9 cellular contexts compared by ENCODE assay signal in genomic region chr5:79613571-79613970, GRCh38. TPM values are rescaled to one million over a fixed set of nuclear protein-coding genes. Genes with fewer than 3 reads are reported as not detected.
A peak's percentile ranks its signal among the peaks of the same experiment; 100 is the strongest.
DNase-seq lines count a peak whose midpoint lies in the region; ATAC-seq and TF ChIP-seq lines count a peak whose summit lies in the region.
"Had no signal": no experiment of that assay in that cellular context is flagged by ENCODE, and none has a peak within 500 bp of the region (broad histone marks: within the 10 kb centered on the region; RNA-seq: fewer than 3 reads in every experiment).

No MANE protein-coding gene starts in this region.

- H3K9me3 ChIP-seq in adrenal gland (replicated peaks in 1 of 3) (peaks cover 0 to 7% (median 5%) of the 10 kb centered on the region in 3 donors), transverse colon (peaks cover 0 to 4% of the 10 kb centered on the region in 2 donors)

- in situ Hi-C loops in transverse colon (cut with MboI; ENCODE audit: low pct_ligation_motif_present in 1 of 4, low pct_unique_long_range_greater_than_20kb in 1 of 4, low sequenced_read_pairs in 3 of 4) = no loop called here

- no peak for TF ChIP-seq EP300 in transverse colon (IDR thresholded peaks at IDR 0.05; ENCODE audit: low read depth)

- ATAC-seq in activated T-cell treated with anti-CD3 and anti-CD28 coated beads, Interleukin-2, amount 50 U/mL, for 72 hours (replicated peaks in 1 of 2) = no peak

- H3K27ac Mint-ChIP-seq in activated T-cell treated with anti-CD3 and anti-CD28 coated beads, Interleukin-2, amount 50 U/mL, for 72 hours = peak overlapping the region; percentile 97

- whole genome bisulfite sequencing in adrenal gland, 4 donors = 13 to 23% (median 17%) methylated on average over 3 of the region's 3 CpGs
- WGBS in lower leg skin, 2 donors = 8 to 9% methylated on average over 3 of the region's 3 CpGs
- 20 to 21% methylated on average over 3 of the region's 3 CpGs for WGBS in transverse colon (ENCODE audit: low coverage in 1 of 2), 2 donors

- intact Hi-C loops in adrenal gland (cut with DNase I) = no loop called here
- intact Hi-C loops in lower leg skin (cut with DNase I; ENCODE audit: low total_unique reads) = no loop called here
- intact Hi-C loops in transverse colon (cut with DNase I; ENCODE audit: low total_unique reads) = no loop called here

- H3K36me3 ChIP-seq in adrenal gland (replicated peaks in 1 of 2) = peaks cover 0 to 4% of the 10 kb centered on the region in 2 donors
- H3K36me3 ChIP-seq in transverse colon = peaks cover 0 to 20% (median 8%) of the 10 kb centered on the region in 4 donors

- peaks cover 19 to 53% of the 10 kb centered on the region in 2 donors for H3K36me3 Mint-ChIP-seq in activated T-cell treated with anti-CD3 and anti-CD28 coated beads, Interleukin-2, amount 50 U/mL, for 72 hours (ENCODE audit: insufficient read depth in 2 of 2)

- TF ChIP-seq CTCF in adrenal gland (IDR thresholded peaks at IDR 0.05) = no peak
- no peak for TF ChIP-seq CTCF in lower leg skin (IDR thresholded peaks at IDR 0.05)
- no peak for TF ChIP-seq CTCF in transverse colon (IDR thresholded peaks at IDR 0.05)

- no peaks in the 10 kb centered on the region for H3K27me3 Mint-ChIP-seq in activated T-cell treated with anti-CD3 and anti-CD28 coated beads, Interleukin-2, amount 50 U/mL, for 72 hours (ENCODE audit: low read depth)

- no peak for DNase-seq in activated T-cell treated with anti-CD3 and anti-CD28 coated beads, Interleukin-2, amount 50 U/mL, for 72 hours
- DNase-seq in activated T-cell treated with anti-CD3 and anti-CD28 coated beads, Interleukin-2, amount 50 U/mL, for 1 hour = no peak
- no peak for DNase-seq in adrenal gland
- no peak for DNase-seq in lower leg skin (ENCODE audit: low spot score in 2 of 2)
- no peak for DNase-seq in transverse colon
- no peak for DNase-seq in AML-193 (lab: John Stamatoyannopoulos, UW)
- DNase-seq in HuH-7 (ENCODE audit: low spot score) = no peak
- no peak for DNase-seq in GOT3 (lab: John Stamatoyannopoulos, UW)
- DNase-seq: NCI-H345 had no signal

- no peaks in the 10 kb centered on the region for H3K27me3 ChIP-seq in adrenal gland
- H3K27me3 ChIP-seq in transverse colon = no peaks in the 10 kb centered on the region

- peak overlapping the region in 3 of 5 donors; percentile 38 to 93 (median 89) for H3K27ac ChIP-seq in adrenal gland
- peak overlapping the region; percentile 90 to 96 (median 94) for H3K27ac ChIP-seq in transverse colon

- TF ChIP-seq POLR2A in adrenal gland (IDR thresholded peaks at IDR 0.05) (no peak), lower leg skin (IDR thresholded peaks at IDR 0.05) (no peak), transverse colon (IDR thresholded peaks at IDR 0.05) (no peak)

- H3K9me3 Mint-ChIP-seq in activated T-cell treated with anti-CD3 and anti-CD28 coated beads, Interleukin-2, amount 50 U/mL, for 72 hours = peaks cover 4 to 5% of the 10 kb centered on the region in 2 donors

- H3K4me3 ChIP-seq in adrenal gland = peak overlapping the region in 3 of 4 donors; percentile 63 to 87 (median 64)
- H3K4me3 ChIP-seq in lower leg skin (ENCODE audit: low read depth, poor library complexity, severe bottlenecking) = peak overlapping the region; percentile 71
- peak overlapping the region; percentile 64 to 84 (median 77) for H3K4me3 ChIP-seq in transverse colon

- peak overlapping the region; percentile 91 to 97 for H3K4me3 Mint-ChIP-seq in activated T-cell treated with anti-CD3 and anti-CD28 coated beads, Interleukin-2, amount 50 U/mL, for 72 hours

- H3K4me1 ChIP-seq in adrenal gland (replicated peaks in 1 of 2) (peaks cover 13 to 29% of the 10 kb centered on the region in 2 donors), transverse colon (peaks cover 0 to 30% (median 10%) of the 10 kb centered on the region in 4 donors)

- peaks cover 43% of the 10 kb centered on the region for H3K4me1 Mint-ChIP-seq in activated T-cell treated with anti-CD3 and anti-CD28 coated beads, Interleukin-2, amount 50 U/mL, for 72 hours (ENCODE audit: low read depth)

RNA-seq across cellular contexts. Expression of gene TENT2, which starts 1.3 kb away (rescaled TPM):
- total RNA-seq in activated T-cell treated with anti-CD3 and anti-CD28 coated beads, Interleukin-2, amount 50 U/mL, for 72 hours = 100 to 1,000 TPM; 138 to 141 TPM
- 10 to 100 TPM; 18.7 to 70.5 (median 53.1) TPM for total RNA-seq in adrenal gland
- 10 to 100 TPM; 31.2 to 42.3 (median 36.0) TPM for polyA plus RNA-seq in adrenal gland
- total RNA-seq in lower leg skin = 10 to 100 TPM; 34.1 to 96.1 (median 50.6) TPM
- total RNA-seq in transverse colon = 10 to 100 TPM; 24.9 to 83.7 (median 63.6) TPM
